In the genomic region with DNA sequence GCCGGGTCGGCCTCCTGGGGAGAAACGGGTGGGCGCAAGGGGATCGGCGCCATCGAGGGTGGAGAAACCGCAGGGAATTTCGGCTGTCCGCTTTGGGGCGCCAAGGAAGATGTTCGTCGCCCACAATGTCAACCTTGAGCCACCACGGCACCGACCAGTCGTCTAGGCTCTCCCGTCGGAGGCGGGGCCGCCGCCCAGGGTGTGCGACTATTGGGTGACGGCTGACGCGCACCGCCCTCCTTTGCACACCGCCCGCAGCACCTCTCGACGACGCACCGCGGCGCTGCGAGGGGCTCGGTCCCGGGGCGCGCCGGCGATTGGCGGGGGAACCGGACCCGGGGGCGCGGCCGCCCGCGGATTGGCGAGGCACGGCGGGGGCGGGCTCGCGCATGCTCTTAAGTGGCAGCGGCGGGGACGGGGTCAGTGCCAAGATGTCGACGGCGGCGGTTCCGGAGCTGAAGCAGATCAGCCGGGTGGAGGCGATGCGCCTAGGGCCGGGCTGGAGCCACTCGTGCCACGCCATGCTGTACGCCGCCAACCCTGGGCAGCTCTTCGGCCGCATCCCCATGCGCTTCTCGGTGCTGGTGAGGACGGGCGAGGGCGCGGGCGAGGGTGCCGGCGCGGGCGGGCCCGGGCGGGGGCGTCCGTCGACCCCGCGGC, we compare ENCODE assay signal across 8 cellular contexts. TPM values are rescaled to one million over a fixed set of nuclear protein-coding genes. Genes with fewer than 3 reads are reported as not detected.
A peak's percentile ranks its signal among the peaks of the same experiment; 100 is the strongest.
DNase-seq lines count a peak whose midpoint lies in the region; ATAC-seq and TF ChIP-seq lines count a peak whose summit lies in the region.

A gene (plus strand): TSS at position 267 of the 660 bp plus-strand sequence. CDS start 165 bp downstream, at position 432.

- no peaks in the 10 kb centered on the region for H3K27me3 ChIP-seq in CD4-positive, alpha-beta T cell (ENCODE audit: control insufficient read depth, insufficient read depth, low read length)
- no peaks in the 10 kb centered on the region for H3K27me3 ChIP-seq in liver (ENCODE audit: control insufficient read depth in 4 of 4, insufficient read depth in 4 of 4, low read length in 3 of 4)

- peak in 1 of 2 donors; percentile 42 for TF ChIP-seq RAD21 in liver (IDR thresholded peaks at IDR 0.05)

- peaks cover 4 to 28% (median 7%) of the 10 kb centered on the region in 4 donors for H3K36me3 ChIP-seq in liver (ENCODE audit: control insufficient read depth in 4 of 4, insufficient read depth in 3 of 4, low read depth in 1 of 4, low read length in 3 of 4)

- TF ChIP-seq CTCF in CD4-positive, alpha-beta T cell (IDR thresholded peaks at IDR 0.05) = no peak
- no peak for TF ChIP-seq CTCF in liver (IDR thresholded peaks at IDR 0.05; ENCODE audit: low read depth, low read length, missing input control)

- no peaks in the 10 kb centered on the region for H3K9me3 ChIP-seq in CD4-positive, alpha-beta T cell (ENCODE audit: control insufficient read depth, low read length)
- no peaks in the 10 kb centered on the region for H3K9me3 ChIP-seq in liver (ENCODE audit: control insufficient read depth in 4 of 4, low read length in 3 of 4)

- H3K4me1 Mint-ChIP-seq in CD4-positive, alpha-beta T cell (ENCODE audit: low read depth) = peaks cover 7% of the 10 kb centered on the region
- peaks cover 13% of the 10 kb centered on the region for H3K4me1 Mint-ChIP-seq in activated CD4-positive, alpha-beta memory T cell treated with anti-CD3 and anti-CD28 coated beads for 36 hours (ENCODE audit: low read depth)

- POLR2A ChIA-PET in CD4-positive, alpha-beta T cell (lab: Charles Lee) = interaction anchor here (0.6 to 2.3 kb wide), 17 partner anchors 9 to 217 kb away, joined by 3 to 34 read pairs (median 5); a partner anchor contains a TSS
- POLR2A ChIA-PET in activated CD4-positive, alpha-beta memory T cell treated with anti-CD3 and anti-CD28 coated beads for 36 hours (lab: Charles Lee) = interaction anchor here (0.6 to 1.9 kb wide), 4 partner anchors 13 to 278 kb away, joined by 3 to 7 read pairs (median 3); a partner anchor contains a TSS

- DNase-seq in CD4-positive, alpha-beta T cell = peak; percentile 93 to 99 (median 97)
- DNase-seq in HK-2 (ENCODE audit: unreplicated experiment) (peak; percentile 90), NCI-H82 treated with DMSO at 0.1 percent for 48 hours (lab: John Stamatoyannopoulos, UW; ENCODE audit: unreplicated experiment) (peak; percentile 79), dermis microvascular lymphatic vessel endothelial cell (ENCODE audit: low read depth in 2 of 2) (peak; percentile 78 to 95)
- DNase-seq in activated CD4-positive, alpha-beta memory T cell treated with anti-CD3 and anti-CD28 coated beads for 36 hours = peak; percentile 98
- DNase-seq in stimulated activated CD4-positive, alpha-beta T cell treated with anti-CD3 and anti-CD28 coated beads, Interleukin-4, amount 100 ng/mL, for 1 hour = peak; percentile 98

- intact Hi-C loops in CD4-positive, alpha-beta T cell (cut with DNase I, micrococcal nuclease) = loop anchor here (1.0 to 10.0 kb wide), 10 partner anchors 29 to 401 kb away; a partner anchor contains a TSS
- intact Hi-C loops in activated CD4-positive, alpha-beta memory T cell treated with anti-CD3 and anti-CD28 coated beads for 36 hours (cut with micrococcal nuclease) = loop anchor here (1.0 to 5.0 kb wide), 5 partner anchors 41 to 404 kb away; a partner anchor contains a TSS

- H3K9me3 Mint-ChIP-seq in CD4-positive, alpha-beta T cell = no peaks in the 10 kb centered on the region
- no peaks in the 10 kb centered on the region for H3K9me3 Mint-ChIP-seq in activated CD4-positive, alpha-beta memory T cell treated with anti-CD3 and anti-CD28 coated beads for 36 hours

- peak within 1 kb of the TSS; percentile 91 for H3K4me3 Mint-ChIP-seq in CD4-positive, alpha-beta T cell
- H3K4me3 Mint-ChIP-seq in activated CD4-positive, alpha-beta memory T cell treated with anti-CD3 and anti-CD28 coated beads for 36 hours = peak within 1 kb of the TSS; percentile 79

- peaks cover 21% of the 10 kb centered on the region for H3K36me3 Mint-ChIP-seq in CD4-positive, alpha-beta T cell (ENCODE audit: low read depth)
- H3K36me3 Mint-ChIP-seq in activated CD4-positive, alpha-beta memory T cell treated with anti-CD3 and anti-CD28 coated beads for 36 hours = no peaks in the 10 kb centered on the region

- under 1% methylated on average over 91 of the region's 91 CpGs for WGBS in liver

- no peaks in the 10 kb centered on the region for H3K27me3 Mint-ChIP-seq in CD4-positive, alpha-beta T cell
- H3K27me3 Mint-ChIP-seq in activated CD4-positive, alpha-beta memory T cell treated with anti-CD3 and anti-CD28 coated beads for 36 hours = no peaks in the 10 kb centered on the region

- H3K27ac ChIP-seq in CD4-positive, alpha-beta T cell (ENCODE audit: low read depth, low read length) = peak within 1 kb of the TSS; percentile 81
- H3K27ac ChIP-seq in liver (ENCODE audit: low read depth in 1 of 2, low read length in 2 of 2) = peak within 1 kb of the TSS; percentile 80 to 85

- CTCF ChIA-PET in CD4-positive, alpha-beta T cell (lab: Charles Lee) = interaction anchor here (1.2 to 1.5 kb wide), 4 partner anchors 41 to 439 kb away, joined by 3 to 7 read pairs (median 4); a partner anchor contains a TSS
- CTCF ChIA-PET in activated CD4-positive, alpha-beta memory T cell treated with anti-CD3 and anti-CD28 coated beads for 36 hours (lab: Charles Lee) = interaction anchor here (1.2 to 1.7 kb wide), 2 partner anchors 11 to 43 kb away, joined by 4 to 9 read pairs; no protein-coding TSS in a partner anchor

- peak within 1 kb of the TSS; percentile 89 for H3K27ac Mint-ChIP-seq in CD4-positive, alpha-beta T cell
- H3K27ac Mint-ChIP-seq in activated CD4-positive, alpha-beta memory T cell treated with anti-CD3 and anti-CD28 coated beads for 36 hours = peak within 1 kb of the TSS; percentile 69

- H3K4me1 ChIP-seq in liver (ENCODE audit: control insufficient read depth in 4 of 4, insufficient read depth in 4 of 4, low read length in 3 of 4) = peaks cover 10 to 58% (median 41%) of the 10 kb centered on the region in 4 donors

- H3K9ac ChIP-seq in liver (ENCODE audit: low read depth in 1 of 2, low read length in 2 of 2) = peak within 1 kb of the TSS in 1 of 2 donors; percentile 32

- ATAC-seq in CD4-positive, alpha-beta T cell (ENCODE audit: poor library complexity) = peak; percentile 90
- ATAC-seq in GM19452 (IDR thresholded peaks at IDR 0.05; ENCODE audit: unreplicated experiment) = peak; percentile 97

- H3K4me3 ChIP-seq in liver (ENCODE audit: low read depth in 1 of 3, low read length in 3 of 3) = peak within 1 kb of the TSS; percentile 80 to 94 (median 94)

TF ChIP-seq in liver, 16 proteins besides CTCF, POLR2A, EP300 and RAD21 (continues in another document):
- TF ChIP-seq FOXA2 (IDR thresholded peaks at IDR 0.05) (no peak), JUND (IDR thresholded peaks at IDR 0.05) (no peak), HNF4G (IDR thresholded peaks at IDR 0.05) (no peak), FOXA1 (IDR thresholded peaks at IDR 0.05) (no peak), SP1 (IDR thresholded peaks at IDR 0.05) (peak; percentile 49), HNF4A (conservative IDR thresholded peaks at IDR 0.05) (no peak), EGR1 (IDR thresholded peaks at IDR 0.05; ENCODE audit: low read depth in 2 of 2) (peak in 1 of 2 donors; percentile 59)
- TF ChIP-seq, protein P1, sequence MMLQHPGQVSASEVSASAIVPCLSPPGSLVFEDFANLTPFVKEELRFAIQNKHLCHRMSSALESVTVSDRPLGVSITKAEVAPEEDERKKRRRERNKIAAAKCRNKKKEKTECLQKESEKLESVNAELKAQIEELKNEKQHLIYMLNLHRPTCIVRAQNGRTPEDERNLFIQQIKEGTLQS (IDR thresholded peaks at IDR 0.05) = no peak
- TF ChIP-seq, protein P2, sequence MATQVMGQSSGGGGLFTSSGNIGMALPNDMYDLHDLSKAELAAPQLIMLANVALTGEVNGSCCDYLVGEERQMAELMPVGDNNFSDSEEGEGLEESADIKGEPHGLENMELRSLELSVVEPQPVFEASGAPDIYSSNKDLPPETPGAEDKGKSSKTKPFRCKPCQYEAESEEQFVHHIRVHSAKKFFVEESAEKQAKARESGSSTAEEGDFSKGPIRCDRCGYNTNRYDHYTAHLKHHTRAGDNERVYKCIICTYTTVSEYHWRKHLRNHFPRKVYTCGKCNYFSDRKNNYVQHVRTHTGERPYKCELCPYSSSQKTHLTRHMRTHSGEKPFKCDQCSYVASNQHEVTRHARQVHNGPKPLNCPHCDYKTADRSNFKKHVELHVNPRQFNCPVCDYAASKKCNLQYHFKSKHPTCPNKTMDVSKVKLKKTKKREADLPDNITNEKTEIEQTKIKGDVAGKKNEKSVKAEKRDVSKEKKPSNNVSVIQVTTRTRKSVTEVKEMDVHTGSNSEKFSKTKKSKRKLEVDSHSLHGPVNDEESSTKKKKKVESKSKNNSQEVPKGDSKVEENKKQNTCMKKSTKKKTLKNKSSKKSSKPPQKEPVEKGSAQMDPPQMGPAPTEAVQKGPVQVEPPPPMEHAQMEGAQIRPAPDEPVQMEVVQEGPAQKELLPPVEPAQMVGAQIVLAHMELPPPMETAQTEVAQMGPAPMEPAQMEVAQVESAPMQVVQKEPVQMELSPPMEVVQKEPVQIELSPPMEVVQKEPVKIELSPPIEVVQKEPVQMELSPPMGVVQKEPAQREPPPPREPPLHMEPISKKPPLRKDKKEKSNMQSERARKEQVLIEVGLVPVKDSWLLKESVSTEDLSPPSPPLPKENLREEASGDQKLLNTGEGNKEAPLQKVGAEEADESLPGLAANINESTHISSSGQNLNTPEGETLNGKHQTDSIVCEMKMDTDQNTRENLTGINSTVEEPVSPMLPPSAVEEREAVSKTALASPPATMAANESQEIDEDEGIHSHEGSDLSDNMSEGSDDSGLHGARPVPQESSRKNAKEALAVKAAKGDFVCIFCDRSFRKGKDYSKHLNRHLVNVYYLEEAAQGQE (IDR thresholded peaks at IDR 0.05) = no peak
- TF ChIP-seq, protein P3, sequence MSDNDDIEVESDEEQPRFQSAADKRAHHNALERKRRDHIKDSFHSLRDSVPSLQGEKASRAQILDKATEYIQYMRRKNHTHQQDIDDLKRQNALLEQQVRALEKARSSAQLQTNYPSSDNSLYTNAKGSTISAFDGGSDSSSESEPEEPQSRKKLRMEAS (IDR thresholded peaks at IDR 0.05) = no peak

RNA-seq across cellular contexts. Expression of the gene that starts here (rescaled TPM):
- 10 to 100 TPM; 75.2 to 78.9 TPM for total RNA-seq in CD4-positive, alpha-beta T cell
- 10 to 100 TPM; 22.2 to 23.6 TPM for total RNA-seq in activated CD4-positive, alpha-beta memory T cell treated with anti-CD3 and anti-CD28 coated beads for 36 hours
- total RNA-seq in dermis microvascular lymphatic vessel endothelial cell = 24.1 and 33.3 TPM in 2 replicates
- 10 to 100 TPM; 22.4 to 40.3 TPM for total RNA-seq in liver
- 10 to 100 TPM; 32.3 to 43.4 TPM for polyA plus RNA-seq in liver

Comparison
In these comparisons a context has a peak if more than half of its experiments do, and no peak if none do; other contexts are left out.
1. Peak in every context shown above with its lines: DNase-seq, ATAC-seq, H3K4me3 ChIP-seq and H3K27ac ChIP-seq.